ENCODE assay signal across 21 cellular contexts in the genomic region with DNA sequence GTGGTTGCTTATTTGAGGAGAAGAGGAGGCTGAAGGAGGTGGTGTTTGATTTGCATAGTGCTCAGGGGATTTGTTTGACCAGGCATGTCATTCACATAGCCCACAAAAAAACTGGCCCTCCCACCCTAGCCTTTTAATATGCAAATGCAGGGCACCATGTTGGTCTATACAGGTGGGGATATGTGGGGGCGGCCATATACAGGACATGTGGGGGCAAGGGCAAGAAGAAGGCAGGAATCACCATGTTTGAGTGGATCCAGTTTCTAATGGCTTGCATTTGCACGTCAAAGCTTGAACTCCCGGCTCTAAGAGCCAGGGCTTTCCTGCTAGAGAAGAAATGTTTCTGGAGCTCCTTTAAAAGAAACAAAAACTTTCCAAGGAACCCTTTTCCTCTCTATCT.
DNase-seq lines count a peak whose midpoint lies in the region; TF ChIP-seq lines count a peak whose summit lies in the region.
"Had no signal": no experiment of that assay in that cellular context is flagged by ENCODE, and none has a peak within 500 bp of the region (broad histone marks: within the 10 kb centered on the region; RNA-seq: fewer than 3 reads in every experiment).

No MANE protein-coding gene starts in this region.

- H3K27me3 Mint-ChIP-seq in endodermal cell (ENCODE audit: insufficient read depth) = no peaks in the 10 kb centered on the region
- H3K27me3 Mint-ChIP-seq: CD4-positive, CD25-positive, alpha-beta regulatory T cell; IgD-negative memory B cell had no signal

- H3K4me1 Mint-ChIP-seq in endodermal cell = peaks cover 23% of the 10 kb centered on the region
- H3K4me1 Mint-ChIP-seq: CD4-positive, CD25-positive, alpha-beta regulatory T cell; IgD-negative memory B cell had no signal

- no peak overlapping the region for H3K4me3 Mint-ChIP-seq in endodermal cell
- H3K4me3 Mint-ChIP-seq: CD4-positive, CD25-positive, alpha-beta regulatory T cell had no signal

- H3K9me3 ChIP-seq in HUES48 (ENCODE audit: control insufficient read depth, insufficient read depth, low read length) (peaks cover 20% of the 10 kb centered on the region), endodermal cell (ENCODE audit: control insufficient read depth, low read length) (peaks cover 37% of the 10 kb centered on the region), iPS-20b (ENCODE audit: insufficient read depth, low read depth, low read length) (peaks cover 21% of the 10 kb centered on the region)
- H3K9me3 ChIP-seq: HAP-1 had no signal

- peak overlapping the region; percentile 18 for H3K27ac Mint-ChIP-seq in endodermal cell
- H3K27ac Mint-ChIP-seq: CD4-positive, CD25-positive, alpha-beta regulatory T cell; IgD-negative memory B cell had no signal

- H3K36me3 ChIP-seq in HUES48 (ENCODE audit: control insufficient read depth, insufficient read depth, low read length) (no peaks in the 10 kb centered on the region), endodermal cell (ENCODE audit: control insufficient read depth, insufficient read depth, low read length) (no peaks in the 10 kb centered on the region), iPS-20b (ENCODE audit: insufficient read depth, low read depth, low read length) (no peaks in the 10 kb centered on the region), brain microvascular endothelial cell (replicated peaks) (no peaks in the 10 kb centered on the region)
- H3K36me3 ChIP-seq: HAP-1 had no signal

- H3K27me3 ChIP-seq in HUES48 (ENCODE audit: control insufficient read depth, insufficient read depth, low read length) = no peaks in the 10 kb centered on the region
- H3K27me3 ChIP-seq in endodermal cell (ENCODE audit: control insufficient read depth, insufficient read depth, low read length, poor library complexity, severe bottlenecking) = no peaks in the 10 kb centered on the region
- H3K27me3 ChIP-seq in iPS-20b (ENCODE audit: insufficient read depth, low read length) = no peaks in the 10 kb centered on the region
- no peaks in the 10 kb centered on the region for H3K27me3 ChIP-seq in brain microvascular endothelial cell (replicated peaks)

- no peak for TF ChIP-seq CTCF in endodermal cell (conservative IDR thresholded peaks at IDR 0.05)
- no peak for TF ChIP-seq CTCF in brain microvascular endothelial cell (IDR thresholded peaks at IDR 0.05; ENCODE audit: low read depth, low read length, missing control alignments)

- WGBS in endodermal cell (ENCODE audit: insufficient coverage in 1 of 2, insufficient read length in 1 of 2), 2 experiments = 38 to 69% methylated on average over 2 to 3 of the region's 3 CpGs

- peak; percentile 61 for DNase-seq in endodermal cell
- DNase-seq in cerebellar cortex (ENCODE audit: low spot score) = no peak
- no peak for DNase-seq in central memory CD4-positive, alpha-beta T cell
- no peak for DNase-seq in brain microvascular endothelial cell
- DNase-seq in NCI-H187 treated with DMSO at 0.1 percent for 48 hours (lab: John Stamatoyannopoulos, UW) = no peak
- DNase-seq: CD4-positive, CD25-positive, alpha-beta regulatory T cell; DMS79; NCI-H1105; NCI-H146; NCI-H2081; NCI-H2171; NCI-H446; NCI-H526 treated with DMSO at 0.1 percent for 48 hours; Right ventricle myocardium superior; SW 1271 had no signal

- H3K9ac ChIP-seq in HUES48 (ENCODE audit: low read depth, low read length) (no peak overlapping the region), endodermal cell (ENCODE audit: extremely low read depth, low read length, poor library complexity, severe bottlenecking) (no peak overlapping the region), iPS-20b (ENCODE audit: low read depth, low read length) (no peak overlapping the region)

- peaks cover 43% of the 10 kb centered on the region for H3K9me3 Mint-ChIP-seq in endodermal cell

- no peak overlapping the region; the same call in 1 of the 2 replicates for H3K4me3 ChIP-seq in HUES48 (ENCODE audit: low read depth, low read length)
- H3K4me3 ChIP-seq in endodermal cell (ENCODE audit: low read length) = no peak overlapping the region
- 0 out of 2 replicates have a peak overlapping the region, but pooled peaks have one; percentile 16 for H3K4me3 ChIP-seq in iPS-20b (ENCODE audit: low read length)
- H3K4me3 ChIP-seq in brain microvascular endothelial cell (ENCODE audit: low read depth, low read length) = no peak overlapping the region
- H3K4me3 ChIP-seq: GM12878, HAP-1 had no signal

- in situ Hi-C loops in brain microvascular endothelial cell (cut with HindIII; ENCODE audit: low pct_ligation_motif_present, low sequenced_read_pairs) = no loop called here

- H3K4me1 ChIP-seq in HUES48 (ENCODE audit: control insufficient read depth, insufficient read depth, low read length) (peaks cover 27% of the 10 kb centered on the region), endodermal cell (ENCODE audit: control insufficient read depth, insufficient read depth, low read length) (no peaks in the 10 kb centered on the region), iPS-20b (ENCODE audit: insufficient read depth, low read length) (peaks cover 27% of the 10 kb centered on the region)
- H3K4me1 ChIP-seq: HAP-1 had no signal

- peak overlapping the region; percentile 94 for H3K27ac ChIP-seq in HUES48 (ENCODE audit: low read depth, low read length)
- no peak overlapping the region for H3K27ac ChIP-seq in endodermal cell (ENCODE audit: low read depth, low read length)
- H3K27ac ChIP-seq in iPS-20b (ENCODE audit: low read length) = no peak overlapping the region
- no peak overlapping the region for H3K27ac ChIP-seq in brain microvascular endothelial cell
- H3K27ac ChIP-seq: HL-60 had no signal

- peaks cover 20% of the 10 kb centered on the region for H3K36me3 Mint-ChIP-seq in endodermal cell (ENCODE audit: low read depth)
- H3K36me3 Mint-ChIP-seq: CD4-positive, CD25-positive, alpha-beta regulatory T cell; IgD-negative memory B cell had no signal
